In the genomic region with DNA sequence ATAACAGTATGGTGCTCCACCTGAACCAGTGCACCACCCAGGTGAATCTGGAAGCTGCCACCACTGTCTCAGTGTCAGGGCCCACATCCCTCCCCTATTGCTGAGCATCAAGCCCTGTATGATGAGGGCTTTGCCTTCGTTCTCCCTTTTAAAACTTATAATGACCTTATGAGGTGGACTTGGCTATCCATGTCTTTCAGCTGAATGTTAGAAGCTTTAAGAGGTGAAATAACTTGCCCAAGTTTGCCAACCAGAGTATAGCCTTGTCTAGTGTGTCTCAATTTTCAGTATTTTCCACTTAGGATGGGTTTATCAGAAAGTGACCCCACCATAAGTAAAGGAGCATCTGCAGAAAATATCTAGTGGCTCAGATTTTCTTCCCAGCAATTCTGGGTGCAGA, we compare ENCODE assay signal across 8 cellular contexts.
"Had no signal": no experiment of that assay in that cellular context is flagged by ENCODE, and none has a peak within 500 bp of the region (broad histone marks: within the 10 kb centered on the region; RNA-seq: fewer than 3 reads in every experiment).

No MANE protein-coding gene starts in this region.

- H3K4me3 ChIP-seq: GM12878 had no signal

- FAIRE-seq: G401.6, GM12878, GM12891, GM12892, GM18507, GM19239 had no signal

- ATAC-seq: GM12878 had no signal

- DNase-seq: GDM1, GF-D8 had no signal
